16 cellular contexts compared by ENCODE assay signal in genomic region chr13:40582531-40582930, GRCh38.
"Had no signal": no experiment of that assay in that cellular context is flagged by ENCODE, and none has a peak within 500 bp of the region (broad histone marks: within the 10 kb centered on the region; RNA-seq: fewer than 3 reads in every experiment).

No MANE protein-coding gene starts in this region.

- H3K4me3 ChIP-seq: dorsolateral prefrontal cortex, esophagus muscularis mucosa, lung had no signal

- H3K27ac Mint-ChIP-seq: activated naive CD4-positive, alpha-beta T cell treated with anti-CD3 and anti-CD28 coated beads, Interleukin-2, amount 10 ng/mL, durations not matched to agents 7 days and 5 days; natural killer cell; progenitor cell of endocrine pancreas; type B pancreatic cell had no signal

- H3K27ac ChIP-seq: dorsolateral prefrontal cortex, esophagus muscularis mucosa had no signal

- H3K36me3 ChIP-seq: esophagus muscularis mucosa had no signal

- H3K27me3 Mint-ChIP-seq: activated naive CD4-positive, alpha-beta T cell treated with anti-CD3 and anti-CD28 coated beads, Interleukin-2, amount 10 ng/mL, durations not matched to agents 7 days and 5 days; progenitor cell of endocrine pancreas; type B pancreatic cell had no signal

- DNase-seq: activated CD4-positive, CD25-positive, alpha-beta regulatory T cell; activated naive CD4-positive, alpha-beta T cell treated with anti-CD3 and anti-CD28 coated beads, Interleukin-2, amount 10 ng/mL, durations not matched to agents 7 days and 5 days; anterior cingulate cortex; dorsolateral prefrontal cortex; left cardiac atrium; natural killer cell; occipital lobe; right cardiac atrium; small intestine; substantia nigra; T-helper 2 cell had no signal

- H3K27me3 ChIP-seq: dorsolateral prefrontal cortex, esophagus muscularis mucosa had no signal

- H3K4me3 Mint-ChIP-seq: activated naive CD4-positive, alpha-beta T cell treated with anti-CD3 and anti-CD28 coated beads, Interleukin-2, amount 10 ng/mL, durations not matched to agents 7 days and 5 days; natural killer cell; type B pancreatic cell had no signal

- ATAC-seq: left cardiac atrium, natural killer cell, right cardiac atrium, SK-N-SH treated with all-trans-retinoic acid at 6 μM for 48 hours had no signal
